Comparison of ENCODE assay signal across 26 cellular contexts in the genomic region with DNA sequence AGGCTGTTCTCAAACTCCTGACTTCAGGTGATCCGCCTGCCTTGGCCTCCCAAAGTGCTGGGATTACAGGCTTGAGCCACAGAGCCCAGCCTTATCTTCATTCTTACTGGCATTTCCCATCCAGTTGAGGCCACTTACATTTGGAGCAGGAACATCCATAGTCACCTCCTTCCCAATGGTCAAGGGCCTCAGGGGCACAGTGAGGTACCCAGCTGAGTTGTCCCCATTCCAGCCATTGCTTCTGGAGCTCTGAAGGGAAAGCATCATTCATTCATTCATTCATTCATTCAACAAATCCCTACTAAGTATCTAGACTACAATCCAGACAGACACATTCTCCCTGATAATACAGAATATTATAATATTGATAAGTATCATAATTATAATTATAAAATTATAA. TPM values are rescaled to one million over a fixed set of nuclear protein-coding genes. Genes with fewer than 3 reads are reported as not detected.
A peak's percentile ranks its signal among the peaks of the same experiment; 100 is the strongest.
DNase-seq lines count a peak whose midpoint lies in the region; ATAC-seq, FAIRE-seq and TF ChIP-seq lines count a peak whose summit lies in the region.
"Had no signal": no experiment of that assay in that cellular context is flagged by ENCODE, and none has a peak within 500 bp of the region (broad histone marks: within the 10 kb centered on the region; RNA-seq: fewer than 3 reads in every experiment).

No MANE protein-coding gene starts in this region.

- BruUV-seq in K562 (replicated peaks; lab: Mats Ljungman, UMichigan): no TSS peak

- H3K27me3 ChIP-seq in K562 (ENCODE audit: control insufficient read depth in 2 of 2, insufficient read depth in 2 of 2, low read length in 2 of 2): peaks cover 18 to 63% of the 10 kb centered on the region in 2 experiments
- H3K27me3 ChIP-seq: BE2C, BLaER1 had no signal

- CTCF ChIA-PET in WTC11 (lab: Charles Lee) (interaction anchor here (0.7 to 10.6 kb wide), 7 partner anchors 8 to 178 kb away, joined by 3 to 164 read pairs (median 5); a partner anchor contains a TSS), K562 (lab: Yijun Ruan, JAX; ENCODE audit: low intra/inter-chr PET ratio) (interaction anchor here (1.5 kb wide), 1 partner anchor 90 kb away, joined by 3 read pairs; no protein-coding TSS in a partner anchor)

- no peak overlapping the region for H2AFZ ChIP-seq in K562 (ENCODE audit: low read depth, low read length)

- FAIRE-seq in K562 (lab: Jason Lieb, UNC): no peak
- no peak for FAIRE-seq in GM12891 (lab: Jason Lieb, UNC)
- FAIRE-seq: A204.1, D721Med, G401.6, GM12892, GM18507 had no signal

- H3K4me1 ChIP-seq in K562 (replicated peaks in 1 of 2; ENCODE audit: control insufficient read depth in 2 of 2, insufficient read depth in 2 of 2, low read length in 2 of 2): peaks cover 9 to 23% of the 10 kb centered on the region in 2 experiments
- H3K4me1 ChIP-seq: BE2C had no signal

- no peak overlapping the region for H3K9ac ChIP-seq in K562 (ENCODE audit: insufficient read depth in 1 of 2, low read depth in 2 of 2, low read length in 2 of 2)
- H3K9ac ChIP-seq: BLaER1 had no signal

- peaks cover 16% of the 10 kb centered on the region for H4K20me1 ChIP-seq in K562 (replicated peaks; ENCODE audit: control insufficient read depth, insufficient read depth, low read length)
- H4K20me1 ChIP-seq: BLaER1 had no signal

- no peak overlapping the region for H3K4me2 ChIP-seq in K562 (ENCODE audit: insufficient read depth, low read length)

- no peaks in the 10 kb centered on the region for H3K79me2 ChIP-seq in K562 (ENCODE audit: control insufficient read depth, insufficient read depth, low read length)

- in situ Hi-C loops in K562 (cut with MboI): no loop called here

- no peak overlapping the region for H3K4me3 Mint-ChIP-seq in T-helper 17 cell
- H3K4me3 Mint-ChIP-seq in WTC11: no peak overlapping the region
- H3K4me3 Mint-ChIP-seq: CD14-positive monocyte; CD4-positive, alpha-beta memory T cell; CD4-positive, CD25-positive, alpha-beta regulatory T cell; CD8-positive, alpha-beta memory T cell had no signal

- H3K9me1 ChIP-seq in K562 (ENCODE audit: control insufficient read depth, insufficient read depth, low read length): no peaks in the 10 kb centered on the region

- DNase-seq in T-helper 17 cell: no peak
- DNase-seq in WTC11 (ENCODE audit: low spot score): peak; percentile 3
- no peak for DNase-seq in K562 (ENCODE audit: extremely low read depth in 1 of 4, low spot score in 3 of 4)
- DNase-seq in HK-2 (ENCODE audit: unreplicated experiment): no peak
- no peak for DNase-seq in Kasumi-1 (lab: John Stamatoyannopoulos, UW)
- no peak for DNase-seq in GM12891 (ENCODE audit: insufficient read length, low spot score)
- DNase-seq: 8988T; ACHN; BE2C; C1 segment of cervical spinal cord; Caco-2; Calu3; CD4-positive, alpha-beta memory T cell; CD4-positive, CD25-positive, alpha-beta regulatory T cell; CD8-positive, alpha-beta memory T cell; DMS79 treated with DMSO at 0.1 percent for 48 hours; GF-D8 had no signal

- H3K4me1 Mint-ChIP-seq in T-helper 17 cell (peaks cover 14% of the 10 kb centered on the region), WTC11 (peaks cover 36% of the 10 kb centered on the region)

- H3K27ac Mint-ChIP-seq in T-helper 17 cell (peak overlapping the region; percentile 11), WTC11 (no peak overlapping the region)
- H3K27ac Mint-ChIP-seq: CD14-positive monocyte; CD4-positive, alpha-beta memory T cell; CD4-positive, CD25-positive, alpha-beta regulatory T cell had no signal

- no peak overlapping the region for H3K27ac ChIP-seq in K562 (ENCODE audit: extremely low read depth, low read depth, low read length)
- H3K27ac ChIP-seq: BLaER1 had no signal

- POLR2A ChIA-PET in WTC11 (lab: Charles Lee) (no interaction called here), K562 (lab: Yijun Ruan, JAX) (interaction anchor here (1.0 kb wide), 1 partner anchor 102 kb away, joined by 3 read pairs; no protein-coding TSS in a partner anchor)

- no peak overlapping the region for H3K4me3 ChIP-seq in K562
- H3K4me3 ChIP-seq: BLaER1 had no signal

- no peak for TF ChIP-seq EP300 in K562 (IDR thresholded peaks at IDR 0.05; ENCODE audit: low read length)

- TF ChIP-seq CTCF in WTC11 (IDR thresholded peaks at IDR 0.05) (no peak), K562 (IDR thresholded peaks at IDR 0.05 in 2 of 3, conservative IDR thresholded peaks at IDR 0.05 in 1 of 3; ENCODE audit: insufficient read depth in 2 of 3, low read depth in 1 of 3, low read length in 3 of 3) (no peak)

- 0% methylated on average over 1 of the region's 1 CpG for WGBS in K562 (ENCODE audit: insufficient coverage, low coverage, missing lambda C conversion rate)

- TF ChIP-seq POLR2A in K562 (conservative IDR thresholded peaks at IDR 0.05) (no peak), GM12891 (IDR thresholded peaks at IDR 0.05; ENCODE audit: low read depth, low read length) (no peak)

- no peak for ATAC-seq in T-helper 17 cell
- no peak for ATAC-seq in WTC11
- ATAC-seq in K562: no peak

- H3K36me3 Mint-ChIP-seq in T-helper 17 cell (ENCODE audit: low read depth) (no peaks in the 10 kb centered on the region), WTC11 (no peaks in the 10 kb centered on the region)
- H3K36me3 Mint-ChIP-seq: CD14-positive monocyte; CD4-positive, alpha-beta memory T cell; CD4-positive, CD25-positive, alpha-beta regulatory T cell; CD8-positive, alpha-beta memory T cell had no signal

- H3K9me3 ChIP-seq in T-helper 17 cell (ENCODE audit: control insufficient read depth, low read length, poor library complexity, severe bottlenecking) (no peaks in the 10 kb centered on the region), K562 (replicated peaks; ENCODE audit: control insufficient read depth, insufficient read depth, low read depth, low read length) (no peaks in the 10 kb centered on the region)
- H3K9me3 ChIP-seq: BE2C, BLaER1, Caco-2 had no signal

- H3K9me3 Mint-ChIP-seq in WTC11: no peaks in the 10 kb centered on the region
- H3K9me3 Mint-ChIP-seq: CD8-positive, alpha-beta memory T cell had no signal

- intact Hi-C loops in K562 (cut with micrococcal nuclease): loop anchor here (5.0 kb wide), 1 partner anchor 55 kb away; no protein-coding TSS in a partner anchor

- H3K36me3 ChIP-seq in K562 (ENCODE audit: control insufficient read depth, insufficient read depth, low read length): no peaks in the 10 kb centered on the region
- H3K36me3 ChIP-seq: BE2C, BLaER1 had no signal

- H3K27me3 Mint-ChIP-seq in T-helper 17 cell (peaks cover 28% of the 10 kb centered on the region), WTC11 (ENCODE audit: low read depth) (no peaks in the 10 kb centered on the region)

- TF ChIP-seq RAD21 in K562 (CRISPR knock-in tag; conservative IDR thresholded peaks at IDR 0.05 in 1 of 2, IDR thresholded peaks at IDR 0.05 in 1 of 2): no peak

TF ChIP-seq in K562, 482 proteins besides CTCF, POLR2A, EP300 and RAD21 (continues in another document):
- TF ChIP-seq, protein P1, sequence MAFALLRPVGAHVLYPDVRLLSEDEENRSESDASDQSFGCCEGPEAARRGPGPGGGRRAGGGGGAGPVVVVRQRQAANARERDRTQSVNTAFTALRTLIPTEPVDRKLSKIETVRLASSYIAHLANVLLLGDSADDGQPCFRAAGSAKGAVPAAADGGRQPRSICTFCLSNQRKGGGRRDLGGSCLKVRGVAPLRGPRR (CRISPR knock-in tag; IDR thresholded peaks at IDR 0.05): no peak
- TF ChIP-seq ZNF431 (CRISPR knock-in tag; IDR thresholded peaks at IDR 0.05): no peak

TF ChIP-seq in GM12891, 5 proteins besides CTCF, POLR2A, EP300 and RAD21:
- TF ChIP-seq PAX5 (IDR thresholded peaks at IDR 0.05; ENCODE audit: insufficient read depth, low read length, severe bottlenecking) (no peak), TAF1 (IDR thresholded peaks at IDR 0.05; ENCODE audit: low read depth, low read length) (no peak), POLR2AphosphoS5 (IDR thresholded peaks at IDR 0.05; ENCODE audit: low read depth, low read length) (no peak), POU2F2 (IDR thresholded peaks at IDR 0.05; ENCODE audit: low read depth, low read length) (no peak)
TF ChIP-seq in GM12891: peak in this region for 0.

RNA-seq across cellular contexts. Expression of a gene that starts 12.2 kb away (rescaled TPM):
- total RNA-seq in T-helper 17 cell: not detected
- total RNA-seq in WTC11 (2021): 0.07 to 0.24 TPM (median 0.09 TPM) in 3 replicates
- not detected in 2 replicates for total RNA-seq in K562 (2011; cell fraction: chromatin; rRNA removed; ENCODE audit: low replicate concordance)
- total RNA-seq in K562 (2011; cell fraction: nucleolus; rRNA removed): not detected in 2 replicates
- not detected in 2 replicates for total RNA-seq in K562 (2011; cell fraction: nucleoplasm; rRNA removed)
- total RNA-seq in K562 (2014; rRNA removed): not detected in 2 replicates
- not detected in 2 replicates for total RNA-seq in K562 (2014; rRNA removed; fragmentation: Illumina TruSeq; extraction: Trizol)
- total RNA-seq in K562 (2015; rRNA removed; fragmentation: Illumina TruSeq; extraction: Trizol): not detected in 2 replicates
- 0.04 TPM in 1 of 2 replicates, not detected in the other for total RNA-seq in K562 (2021)
- 0.04 TPM in 1 of 2 replicates, not detected in the other for polyA plus RNA-seq in K562 (2011; rRNA removed)
- not detected in 2 replicates for polyA plus RNA-seq in K562 (2011; cell fraction: cytosol; rRNA removed)
- 0.06 TPM in 1 of 2 replicates, not detected in the other for polyA plus RNA-seq in K562 (2011; cell fraction: nucleus; rRNA removed)
- 0.03 TPM in 1 of 2 replicates, not detected in the other for polyA plus RNA-seq in K562 (2012)
- not detected in 2 replicates for polyA plus RNA-seq in K562 (2014; fragmentation: Illumina TruSeq; extraction: Trizol)
- not detected for polyA plus RNA-seq in K562 (2014; fragmentation: Nextera tagmentation; extraction: Ambion mirVana)
- not detected in 2 replicates for polyA plus RNA-seq in K562 (2014; rRNA removed)
- not detected in 2 replicates for polyA minus RNA-seq in K562 (2011; rRNA and poly(A)+ RNA removed)
- polyA minus RNA-seq in K562 (2011; cell fraction: cytosol; rRNA and poly(A)+ RNA removed): not detected in 2 replicates
- not detected in 2 replicates for polyA minus RNA-seq in K562 (2011; cell fraction: nucleus; rRNA and poly(A)+ RNA removed)
- polyA plus RNA-seq in GM12891 (2012; ENCODE audit: low read depth, missing spikeins): not detected
- total RNA-seq: A673; Caco-2; Calu3; CD4-positive, alpha-beta memory T cell; CD4-positive, CD25-positive, alpha-beta regulatory T cell; CD8-positive, alpha-beta memory T cell had no signal
- polyA plus RNA-seq: AG04450; CD14-positive monocyte; CD4-positive, alpha-beta memory T cell; CD4-positive, CD25-positive, alpha-beta regulatory T cell; CD8-positive, alpha-beta memory T cell had no signal
